8 cellular contexts compared by ENCODE assay signal in genomic region chrX:52935469-52935783, GRCh38. TPM values are rescaled to one million over a fixed set of nuclear protein-coding genes. Genes with fewer than 3 reads are reported as not detected.
DNase-seq lines count a peak whose midpoint lies in the region; ATAC-seq, FAIRE-seq and TF ChIP-seq lines count a peak whose summit lies in the region.
"Not testable (repeated sequence)": the region's sequence is repeated elsewhere in the genome, so short reads cannot be mapped to it uniquely, and the experiment has no call there.

No MANE protein-coding gene starts in this region.

- peak overlapping the region; percentile 86 for H3K27ac ChIP-seq in CD4-positive, alpha-beta memory T cell (ENCODE audit: low read depth, low read length)
- H3K27ac ChIP-seq in SK-N-SH (ENCODE audit: low read depth in 2 of 2, low read length in 1 of 2) (peak overlapping the region; percentile 98 to 99), angular gyrus (ENCODE audit: low read depth, low read length) (peak overlapping the region; percentile 100), kidney (ENCODE audit: low read depth in 2 of 2, low read length in 2 of 2) (peak overlapping the region; percentile 90 to 97), neural progenitor cell (peak overlapping the region; percentile 98), substantia nigra (ENCODE audit: low read depth, low read length, poor library complexity, severe bottlenecking) (peak overlapping the region; percentile 96)

- H3K4me2 ChIP-seq in SK-N-SH (peak overlapping the region; percentile 90), neural progenitor cell (peak overlapping the region; percentile 89)

- not testable (repeated sequence) for H4K20me1 ChIP-seq in SK-N-SH (ENCODE audit: insufficient read depth); neural progenitor cell (ENCODE audit: low read depth)

- H2AFZ ChIP-seq in SK-N-SH (ENCODE audit: low read depth) (peak overlapping the region; percentile 96), neural progenitor cell (replicated peaks) (peak overlapping the region; percentile 86)

- not testable (repeated sequence) for TF ChIP-seq RAD21 in SK-N-SH (IDR thresholded peaks at IDR 0.05; ENCODE audit: low read length)

- not testable (repeated sequence) for H3K27me3 Mint-ChIP-seq in CD4-positive, alpha-beta memory T cell; neural progenitor cell (ENCODE audit: insufficient read depth, low read depth)

- H3K9me2 ChIP-seq in SK-N-SH = not testable (repeated sequence)

- not testable (repeated sequence) for H3K9me3 ChIP-seq in CD4-positive, alpha-beta memory T cell (ENCODE audit: control insufficient read depth in 1 of 2, low read length in 2 of 2); SK-N-SH; kidney (ENCODE audit: control insufficient read depth in 1 of 2, low read length in 2 of 2); neural progenitor cell (ENCODE audit: low read depth)

- not testable (repeated sequence) for TF ChIP-seq CTCF in SK-N-SH (IDR thresholded peaks at IDR 0.05); epithelial cell of proximal tubule (conservative IDR thresholded peaks at IDR 0.05; ENCODE audit: low read depth, low read length); kidney (IDR thresholded peaks at IDR 0.05; ENCODE audit: borderline replicate concordance, extremely low read depth, insufficient read depth); neural progenitor cell (IDR thresholded peaks at IDR 0.05)

- CTCF ChIA-PET in CD4-positive, alpha-beta memory T cell (lab: Charles Lee; ENCODE audit: partially characterized antibody) = interaction anchor here (0.9 kb wide), 1 partner anchor 674 kb away, joined by 6 read pairs; no protein-coding TSS in a partner anchor
- CTCF ChIA-PET in SK-N-SH (lab: Yijun Ruan, JAX) = interaction anchor here (0.6 kb wide), 1 partner anchor 12 kb away, joined by 3 read pairs; no protein-coding TSS in a partner anchor

- not testable (repeated sequence) for FAIRE-seq in kidney (lab: Jason Lieb, UNC)

- H3K79me2 ChIP-seq in SK-N-SH (ENCODE audit: insufficient read depth); neural progenitor cell (ENCODE audit: low read depth): not testable (repeated sequence)

- H3K27me3 ChIP-seq in CD4-positive, alpha-beta memory T cell (ENCODE audit: insufficient read depth, low read length); SK-N-SH (ENCODE audit: insufficient read depth); neural progenitor cell: not testable (repeated sequence)

- peak; percentile 2 for ATAC-seq in HG03196 (IDR thresholded peaks at IDR 0.05; ENCODE audit: unreplicated experiment)

- peak overlapping the region; percentile 28 to 61 for H3K4me3 ChIP-seq in CD4-positive, alpha-beta memory T cell (ENCODE audit: low read length in 2 of 2)
- peak overlapping the region; percentile 88 to 95 for H3K4me3 ChIP-seq in SK-N-SH (ENCODE audit: low read depth in 2 of 2, low read length in 1 of 2)
- peak overlapping the region; percentile 68 for H3K4me3 ChIP-seq in epithelial cell of proximal tubule (ENCODE audit: low read depth, low read length)
- H3K4me3 ChIP-seq in kidney (ENCODE audit: low read length in 2 of 2) = peak overlapping the region; percentile 83 to 84
- peak overlapping the region; percentile 63 for H3K4me3 ChIP-seq in neural progenitor cell

- peaks cover 0 to 10% (median 0%) of the 10 kb centered on the region in 8 donors for H3K9me3 Mint-ChIP-seq in CD4-positive, alpha-beta memory T cell
- not testable (repeated sequence) for H3K9me3 Mint-ChIP-seq in neural progenitor cell

- POLR2A ChIA-PET in CD4-positive, alpha-beta memory T cell (lab: Charles Lee; ENCODE audit: partially characterized antibody) = interaction anchor here (0.9 to 1.0 kb wide), 4 partner anchors 11 to 674 kb away, joined by 5 to 12 read pairs (median 6); no protein-coding TSS in a partner anchor
- POLR2A ChIA-PET in SK-N-SH (lab: Yijun Ruan, JAX) = not testable (repeated sequence)

- H3K36me3 ChIP-seq in CD4-positive, alpha-beta memory T cell (ENCODE audit: insufficient read depth, low read length); SK-N-SH (replicated peaks in 1 of 2; ENCODE audit: control insufficient read depth in 1 of 2, insufficient read depth in 2 of 2, low read length in 1 of 2); kidney (ENCODE audit: control insufficient read depth in 1 of 2, insufficient read depth in 2 of 2, low read length in 2 of 2); neural progenitor cell: not testable (repeated sequence)

- not testable (repeated sequence) for H3K4me1 ChIP-seq in CD4-positive, alpha-beta memory T cell (ENCODE audit: insufficient read depth, low read length); SK-N-SH (ENCODE audit: control insufficient read depth in 1 of 2, insufficient read depth in 2 of 2, low read depth in 1 of 2, low read length in 1 of 2); kidney (ENCODE audit: control insufficient read depth in 1 of 2, insufficient read depth in 1 of 2, low read depth in 1 of 2, low read length in 2 of 2); neural progenitor cell

- WGBS in SK-N-SH (ENCODE audit: low lambda C conversion rate) = 11% methylated on average over 10 of the region's 10 CpGs

- not testable (repeated sequence) for H3K36me3 Mint-ChIP-seq in CD4-positive, alpha-beta memory T cell; neural progenitor cell

- not testable (repeated sequence) for TF ChIP-seq EP300 in SK-N-SH (IDR thresholded peaks at IDR 0.05; ENCODE audit: borderline replicate concordance in 1 of 2, low read depth in 1 of 2, low read length in 1 of 2)

- not testable (repeated sequence) for DNase-seq in CD4-positive, alpha-beta memory T cell; SK-N-SH; epithelial cell of proximal tubule (ENCODE audit: low read depth); kidney; neural progenitor cell (ENCODE audit: low spot score)
- DNase-seq in substantia nigra (lab: John Stamatoyannopoulos, UW) = peak in 1 of 49 donors; percentile 5

- peak overlapping the region; percentile 94 to 100 (median 98) for H3K27ac Mint-ChIP-seq in CD4-positive, alpha-beta memory T cell
- H3K27ac Mint-ChIP-seq in neural progenitor cell = peak overlapping the region; percentile 99

- peaks cover 8 to 19% (median 12%) of the 10 kb centered on the region in 4 donors for H3K4me1 Mint-ChIP-seq in CD4-positive, alpha-beta memory T cell
- H3K4me1 Mint-ChIP-seq in neural progenitor cell = not testable (repeated sequence)

- H3K9ac ChIP-seq in SK-N-SH (peak overlapping the region; percentile 91), kidney (ENCODE audit: low read length in 2 of 2) (peak overlapping the region; percentile 80 to 86), neural progenitor cell (peak overlapping the region; percentile 82)

- H3F3A ChIP-seq in SK-N-SH (replicated peaks; ENCODE audit: insufficient read depth) = not testable (repeated sequence)
- H3F3A ChIP-seq in neural progenitor cell (ENCODE audit: low read depth) = peaks cover 23% of the 10 kb centered on the region

- intact Hi-C loops in CD4-positive, alpha-beta memory T cell (cut with micrococcal nuclease); kidney (cut with DNase I): not testable (repeated sequence)

- H3K4me3 Mint-ChIP-seq in CD4-positive, alpha-beta memory T cell = peak overlapping the region; percentile 89 to 97 (median 94)
- H3K4me3 Mint-ChIP-seq in neural progenitor cell = peak overlapping the region; percentile 92

RNA-seq across cellular contexts. Expression of gene FAM156A, which starts 22.9 kb away (rescaled TPM):
- total RNA-seq in CD4-positive, alpha-beta memory T cell = 10 to 100 TPM; 16.6 to 17.3 TPM
- 1 to 10 TPM; 3.2 to 3.8 TPM for polyA plus RNA-seq in CD4-positive, alpha-beta memory T cell
- polyA plus RNA-seq in SK-N-SH (2012; rRNA removed) = 47.2 and 62.5 TPM in 2 replicates
- 15.2 and 18.6 TPM in 2 replicates for polyA plus RNA-seq in SK-N-SH (2012; cell fraction: cytosol; rRNA removed)
- polyA plus RNA-seq in SK-N-SH (2012; cell fraction: nucleus; rRNA removed) = 403 and 513 TPM in 2 replicates
- total RNA-seq in epithelial cell of proximal tubule = 5.0 and 12.6 TPM in 2 replicates
- 20.5 TPM for total RNA-seq in kidney
- polyA plus RNA-seq in kidney (ENCODE audit: insufficient read depth, low read depth, low replicate concordance) = 9.9 TPM
- total RNA-seq in neural progenitor cell (ENCODE audit: low replicate concordance) = 23.4 and 27.8 TPM in 2 replicates

RNA-seq across cellular contexts. Expression of gene FAM156B, which starts 38.3 kb away (rescaled TPM):
- 1 to 10 TPM; 4.9 to 6.9 TPM for total RNA-seq in CD4-positive, alpha-beta memory T cell
- polyA plus RNA-seq in CD4-positive, alpha-beta memory T cell = 10 to 100 TPM in 1 of 2 donors, 1 to 10 TPM in 1; 2.8 to 11.2 TPM
- 73.7 and 73.9 TPM in 2 replicates for polyA plus RNA-seq in SK-N-SH (2012; rRNA removed)
- 25.5 and 32.5 TPM in 2 replicates for polyA plus RNA-seq in SK-N-SH (2012; cell fraction: cytosol; rRNA removed)
- 519 and 855 TPM in 2 replicates for polyA plus RNA-seq in SK-N-SH (2012; cell fraction: nucleus; rRNA removed)
- 3.2 and 6.6 TPM in 2 replicates for total RNA-seq in epithelial cell of proximal tubule
- 15.2 TPM for total RNA-seq in kidney
- polyA plus RNA-seq in kidney (ENCODE audit: insufficient read depth, low read depth, low replicate concordance) = 13.1 TPM
- 14.1 and 15.8 TPM in 2 replicates for total RNA-seq in neural progenitor cell (ENCODE audit: low replicate concordance)
